15 cellular contexts compared by ENCODE assay signal in genomic region chr13:102610296-102610895, GRCh38. TPM values are rescaled to one million over a fixed set of nuclear protein-coding genes. Genes with fewer than 3 reads are reported as not detected.
A peak's percentile ranks its signal among the peaks of the same experiment; 100 is the strongest.
DNase-seq lines count a peak whose midpoint lies in the region; ATAC-seq, FAIRE-seq and TF ChIP-seq lines count a peak whose summit lies in the region.
"Had no signal": no experiment of that assay in that cellular context is flagged by ENCODE, and none has a peak within 500 bp of the region (broad histone marks: within the 10 kb centered on the region; RNA-seq: fewer than 3 reads in every experiment).

No MANE protein-coding gene starts in this region.

- peak; percentile 53 for FAIRE-seq in colon (lab: Jason Lieb, UNC)
- FAIRE-seq: G401.6, GM19239, H1 had no signal

- no peaks in the 10 kb centered on the region for H3K9me3 Mint-ChIP-seq in natural killer cell
- no peaks in the 10 kb centered on the region for H3K9me3 Mint-ChIP-seq in natural killer cell treated with Interleukin-12 subunit alpha and Interleukin-12 subunit beta and Interleukin-15 and Interleukin-18, amount 100 ng/mL, for 72 hours
- H3K9me3 Mint-ChIP-seq in stimulated activated effector memory CD8-positive, alpha-beta T cell treated with anti-CD3 and anti-CD28 coated beads, Interleukin-12 subunit alpha, Interleukin-12 subunit beta, amount 100 ng/mL, for 72 hours = no peaks in the 10 kb centered on the region
- H3K9me3 Mint-ChIP-seq: CD4-positive, CD25-positive, alpha-beta regulatory T cell; CD8-positive, alpha-beta memory T cell; H9 had no signal

- peaks cover 45 to 48% of the 10 kb centered on the region in 2 donors for H3K4me1 Mint-ChIP-seq in natural killer cell
- H3K4me1 Mint-ChIP-seq in natural killer cell treated with Interleukin-12 subunit alpha and Interleukin-12 subunit beta and Interleukin-15 and Interleukin-18, amount 100 ng/mL, for 72 hours (ENCODE audit: low read depth in 2 of 2) = peaks cover 31 to 35% of the 10 kb centered on the region in 2 donors
- peaks cover 43% of the 10 kb centered on the region for H3K4me1 Mint-ChIP-seq in stimulated activated effector memory CD8-positive, alpha-beta T cell treated with anti-CD3 and anti-CD28 coated beads, Interleukin-12 subunit alpha, Interleukin-12 subunit beta, amount 100 ng/mL, for 72 hours
- H3K4me1 Mint-ChIP-seq: H9 had no signal

- no peak for ATAC-seq in natural killer cell
- no peak for ATAC-seq in natural killer cell treated with Interleukin-12 subunit alpha and Interleukin-12 subunit beta and Interleukin-15 and Interleukin-18, amount 100 ng/mL, for 72 hours
- no peak for ATAC-seq in stimulated activated effector memory CD8-positive, alpha-beta T cell treated with anti-CD3 and anti-CD28 coated beads, Interleukin-12 subunit alpha, Interleukin-12 subunit beta, amount 100 ng/mL, for 72 hours
- no peak for ATAC-seq in HG02642 (IDR thresholded peaks at IDR 0.05; ENCODE audit: poor library complexity, unreplicated experiment)

- peaks cover 21% of the 10 kb centered on the region for H3K36me3 Mint-ChIP-seq in natural killer cell
- H3K36me3 Mint-ChIP-seq in natural killer cell treated with Interleukin-12 subunit alpha and Interleukin-12 subunit beta and Interleukin-15 and Interleukin-18, amount 100 ng/mL, for 72 hours = peaks cover 26% of the 10 kb centered on the region
- H3K36me3 Mint-ChIP-seq in stimulated activated effector memory CD8-positive, alpha-beta T cell treated with anti-CD3 and anti-CD28 coated beads, Interleukin-12 subunit alpha, Interleukin-12 subunit beta, amount 100 ng/mL, for 72 hours = peaks cover 95% of the 10 kb centered on the region

- intact Hi-C loops in natural killer cell (cut with micrococcal nuclease) = no loop called here

- peak overlapping the region; percentile 40 to 78 for H3K27ac Mint-ChIP-seq in natural killer cell
- H3K27ac Mint-ChIP-seq in natural killer cell treated with Interleukin-12 subunit alpha and Interleukin-12 subunit beta and Interleukin-15 and Interleukin-18, amount 100 ng/mL, for 72 hours = no peak overlapping the region
- peak overlapping the region; percentile 86 for H3K27ac Mint-ChIP-seq in stimulated activated effector memory CD8-positive, alpha-beta T cell treated with anti-CD3 and anti-CD28 coated beads, Interleukin-12 subunit alpha, Interleukin-12 subunit beta, amount 100 ng/mL, for 72 hours
- H3K27ac Mint-ChIP-seq: B cell had no signal

- no peak for TF ChIP-seq CTCF in natural killer cell (IDR thresholded peaks at IDR 0.05)

- H3K27me3 Mint-ChIP-seq in natural killer cell (ENCODE audit: low read depth in 2 of 2) = no peaks in the 10 kb centered on the region
- no peaks in the 10 kb centered on the region for H3K27me3 Mint-ChIP-seq in natural killer cell treated with Interleukin-12 subunit alpha and Interleukin-12 subunit beta and Interleukin-15 and Interleukin-18, amount 100 ng/mL, for 72 hours
- H3K27me3 Mint-ChIP-seq: B cell; CD4-positive, CD25-positive, alpha-beta regulatory T cell; CD8-positive, alpha-beta memory T cell had no signal

- no peak for DNase-seq in natural killer cell
- no peak for DNase-seq in natural killer cell treated with Interleukin-12 subunit alpha and Interleukin-12 subunit beta and Interleukin-15 and Interleukin-18, amount 100 ng/mL, for 72 hours (ENCODE audit: low spot score)
- DNase-seq in stimulated activated effector memory CD8-positive, alpha-beta T cell treated with anti-CD3 and anti-CD28 coated beads, Interleukin-12 subunit alpha, Interleukin-12 subunit beta, amount 100 ng/mL, for 72 hours (ENCODE audit: low spot score in 2 of 2) = no peak
- DNase-seq in NCI-H2196 treated with DMSO at 0.1 percent for 48 hours (lab: John Stamatoyannopoulos, UW; ENCODE audit: unreplicated experiment) = no peak
- DNase-seq: CD4-positive, CD25-positive, alpha-beta regulatory T cell; COR-L47; DMS 273 treated with DMSO at 0.1 percent for 48 hours; H9 had no signal

- no peak overlapping the region for H3K4me3 Mint-ChIP-seq in natural killer cell
- no peak overlapping the region for H3K4me3 Mint-ChIP-seq in natural killer cell treated with Interleukin-12 subunit alpha and Interleukin-12 subunit beta and Interleukin-15 and Interleukin-18, amount 100 ng/mL, for 72 hours
- no peak overlapping the region for H3K4me3 Mint-ChIP-seq in stimulated activated effector memory CD8-positive, alpha-beta T cell treated with anti-CD3 and anti-CD28 coated beads, Interleukin-12 subunit alpha, Interleukin-12 subunit beta, amount 100 ng/mL, for 72 hours
- H3K4me3 Mint-ChIP-seq: B cell, H9 had no signal

RNA-seq across cellular contexts. Expression of gene TPP2, which starts 13.6 kb away (rescaled TPM):
- 100 to 1,000 TPM; 128 to 147 (median 136) TPM for total RNA-seq in natural killer cell
- total RNA-seq in natural killer cell treated with Interleukin-12 subunit alpha and Interleukin-12 subunit beta and Interleukin-15 and Interleukin-18, amount 100 ng/mL, for 72 hours = 10 to 100 TPM; 60.2 to 99.3 TPM

Comparison
In these comparisons a context has a peak if more than half of its experiments do, and no peak if none do; other contexts are left out.
1. H3K27ac Mint-ChIP-seq: peak in natural killer cell (2 of 2) and stimulated activated effector memory CD8-positive, alpha-beta T cell treated with anti-CD3 and anti-CD28 coated beads, Interleukin-12 subunit alpha, Interleukin-12 subunit beta, amount 100 ng/mL, for 72 hours (single experiment); none in natural killer cell treated with Interleukin-12 subunit alpha and Interleukin-12 subunit beta and Interleukin-15 and Interleukin-18, amount 100 ng/mL, for 72 hours (0 of 2).